In genomic region chr12:65454115-65454823, GRCh38 we compare ENCODE assay signal across 1 cellular context.
TF ChIP-seq lines count a peak whose summit lies in the region.

No MANE protein-coding gene starts in this region.

TF ChIP-seq in HEK293, 187 proteins besides CTCF, POLR2A, EP300 and RAD21 (continued from another document and continues in another):
- TF ChIP-seq ZBTB6 (tag by site-specific recombination; IDR thresholded peaks at IDR 0.05), result no peak
- no peak for TF ChIP-seq ZNF561 (tag by site-specific recombination; IDR thresholded peaks at IDR 0.05; ENCODE audit: borderline replicate concordance)
- no peak for TF ChIP-seq KLF8 (tag by site-specific recombination; IDR thresholded peaks at IDR 0.05)
- no peak for TF ChIP-seq ZNF776 (tag by site-specific recombination; IDR thresholded peaks at IDR 0.05; ENCODE audit: borderline replicate concordance)
- no peak for TF ChIP-seq ZNF514 (tag by site-specific recombination; IDR thresholded peaks at IDR 0.05)
- TF ChIP-seq ZSCAN5A (tag by site-specific recombination; IDR thresholded peaks at IDR 0.05), result no peak
- no peak for TF ChIP-seq ZNF175 (tag by site-specific recombination; IDR thresholded peaks at IDR 0.05)
- no peak for TF ChIP-seq ZSCAN16 (tag by site-specific recombination; IDR thresholded peaks at IDR 0.05)
- no peak for TF ChIP-seq ZNF132 (tag by site-specific recombination; IDR thresholded peaks at IDR 0.05; ENCODE audit: borderline replicate concordance)
- no peak for TF ChIP-seq ZNF280C (tag by site-specific recombination; IDR thresholded peaks at IDR 0.05)
- TF ChIP-seq ZFP37 (tag by site-specific recombination; IDR thresholded peaks at IDR 0.05), result 0 out of 2 replicates have a peak, but pooled peaks have one; percentile 33
- TF ChIP-seq ZNF350 (tag by site-specific recombination; IDR thresholded peaks at IDR 0.05), result no peak
- no peak for TF ChIP-seq ZEB2 (tag by site-specific recombination; IDR thresholded peaks at IDR 0.05)
- no peak for TF ChIP-seq ZNF274 (IDR thresholded peaks at IDR 0.05; ENCODE audit: low read length)
- no peak for TF ChIP-seq ZNF274 (tag by site-specific recombination; IDR thresholded peaks at IDR 0.05; ENCODE audit: borderline replicate concordance)
- peak; percentile 46; the same call in 1 of the 2 replicates for TF ChIP-seq ZNF202 (tag by site-specific recombination; IDR thresholded peaks at IDR 0.05; ENCODE audit: borderline replicate concordance)
- TF ChIP-seq YY1 (tag by site-specific recombination; IDR thresholded peaks at IDR 0.05), result no peak
- no peak for TF ChIP-seq ZNF174 (tag by site-specific recombination; IDR thresholded peaks at IDR 0.05)
- no peak for TF ChIP-seq PRDM6 (tag by site-specific recombination; IDR thresholded peaks at IDR 0.05)
- TF ChIP-seq SCRT2 (tag by site-specific recombination; IDR thresholded peaks at IDR 0.05), result no peak
- 0 out of 2 replicates have a peak, but pooled peaks have one; percentile 53 for TF ChIP-seq ZNF791 (tag by site-specific recombination; IDR thresholded peaks at IDR 0.05)
- no peak for TF ChIP-seq SALL2 (tag by site-specific recombination; IDR thresholded peaks at IDR 0.05; ENCODE audit: borderline replicate concordance)
- no peak for TF ChIP-seq ZNF692 (tag by site-specific recombination; IDR thresholded peaks at IDR 0.05)
- TF ChIP-seq EGR2 (tag by site-specific recombination; IDR thresholded peaks at IDR 0.05; ENCODE audit: low read depth), result peak; percentile 67
- no peak for TF ChIP-seq ZNF600 (tag by site-specific recombination; IDR thresholded peaks at IDR 0.05)
- no peak for TF ChIP-seq ZSCAN4 (tag by site-specific recombination; IDR thresholded peaks at IDR 0.05)
- no peak for TF ChIP-seq ZNF16 (tag by site-specific recombination; IDR thresholded peaks at IDR 0.05; ENCODE audit: low read depth)
- TF ChIP-seq ZNF670 (tag by site-specific recombination; IDR thresholded peaks at IDR 0.05; ENCODE audit: low read depth), result no peak
- no peak for TF ChIP-seq ZNF114 (tag by site-specific recombination; IDR thresholded peaks at IDR 0.05)
- no peak for TF ChIP-seq ZBTB1 (tag by site-specific recombination; IDR thresholded peaks at IDR 0.05)
- no peak for TF ChIP-seq HOXD13 (CRISPR knock-in tag; IDR thresholded peaks at IDR 0.05; ENCODE audit: borderline replicate concordance)
- no peak for TF ChIP-seq ZNF37A (tag by site-specific recombination; IDR thresholded peaks at IDR 0.05)
- no peak for TF ChIP-seq ZNF658 (tag by site-specific recombination; IDR thresholded peaks at IDR 0.05)
- no peak for TF ChIP-seq GLIS2 (tag by site-specific recombination; IDR thresholded peaks at IDR 0.05)
- TF ChIP-seq SETDB1 (IDR thresholded peaks at IDR 0.05; ENCODE audit: insufficient read length, low read length), result no peak
- no peak for TF ChIP-seq BCL11A (tag by site-specific recombination; IDR thresholded peaks at IDR 0.05; ENCODE audit: low read depth)
- TF ChIP-seq ZNF76 (tag by site-specific recombination; IDR thresholded peaks at IDR 0.05; ENCODE audit: borderline replicate concordance, low read depth), result no peak
- TF ChIP-seq ZFP69B (tag by site-specific recombination; IDR thresholded peaks at IDR 0.05), result no peak
- peak; percentile 75 for TF ChIP-seq ZNF555 (tag by site-specific recombination; conservative IDR thresholded peaks at IDR 0.05)
- TF ChIP-seq ZBTB26 (tag by site-specific recombination; optimal IDR thresholded peaks at IDR 0.05), result no peak
- TF ChIP-seq PRDM10 (tag by site-specific recombination; IDR thresholded peaks at IDR 0.05), result no peak
- TF ChIP-seq ZNF335 (tag by site-specific recombination; conservative IDR thresholded peaks at IDR 0.05), result no peak
- no peak for TF ChIP-seq BCL11B (tag by site-specific recombination; IDR thresholded peaks at IDR 0.05; ENCODE audit: low read depth)
- TF ChIP-seq ZNF747 (tag by site-specific recombination; IDR thresholded peaks at IDR 0.05), result no peak
- TF ChIP-seq PRDM4 (tag by site-specific recombination; IDR thresholded peaks at IDR 0.05), result no peak
- no peak for TF ChIP-seq OVOL3 (tag by site-specific recombination; IDR thresholded peaks at IDR 0.05)
- TF ChIP-seq MYNN (tag by site-specific recombination; IDR thresholded peaks at IDR 0.05; ENCODE audit: borderline replicate concordance), result no peak
- TF ChIP-seq ZNF792 (tag by site-specific recombination; IDR thresholded peaks at IDR 0.05), result no peak
- TF ChIP-seq ZNF580 (tag by site-specific recombination; IDR thresholded peaks at IDR 0.05), result no peak
- TF ChIP-seq ZNF169 (tag by site-specific recombination; IDR thresholded peaks at IDR 0.05), result no peak
- TF ChIP-seq ZNF112 (tag by site-specific recombination; IDR thresholded peaks at IDR 0.05), result no peak
- TF ChIP-seq TCF7L2 (IDR thresholded peaks at IDR 0.05; ENCODE audit: borderline replicate concordance, low read depth, low read length), result no peak
- peak; percentile 81 for TF ChIP-seq ZNF426 (tag by site-specific recombination; IDR thresholded peaks at IDR 0.05)
